In genomic region chr3:112642912-112643506, GRCh38 we compare ENCODE assay signal across 1 cellular context.
A peak's percentile ranks its signal among the peaks of the same experiment; 100 is the strongest.
TF ChIP-seq lines count a peak whose summit lies in the region.

No MANE protein-coding gene starts in this region.

TF ChIP-seq in HepG2, 621 proteins besides CTCF, POLR2A, EP300 and RAD21 (continued from another document):
- TF ChIP-seq AKNA (CRISPR knock-in tag; IDR thresholded peaks at IDR 0.05; ENCODE audit: borderline replicate concordance) (no peak), EHMT2 (IDR thresholded peaks at IDR 0.05; ENCODE audit: borderline replicate concordance, low read depth, low read length) (no peak), NR2C2 (CRISPR knock-in tag; IDR thresholded peaks at IDR 0.05; ENCODE audit: borderline replicate concordance) (no peak), XRCC5 (optimal IDR thresholded peaks at IDR 0.05; ENCODE audit: low read length) (peak; percentile 59), STAG1 (CRISPR knock-in tag; IDR thresholded peaks at IDR 0.05) (peak; percentile 83), ZNF784 (CRISPR knock-in tag; IDR thresholded peaks at IDR 0.05; ENCODE audit: borderline replicate concordance) (no peak), SMC3 (IDR thresholded peaks at IDR 0.05; ENCODE audit: low read length) (peak; percentile 78)
